Comparison of ENCODE assay signal across 15 cellular contexts in the genomic region with DNA sequence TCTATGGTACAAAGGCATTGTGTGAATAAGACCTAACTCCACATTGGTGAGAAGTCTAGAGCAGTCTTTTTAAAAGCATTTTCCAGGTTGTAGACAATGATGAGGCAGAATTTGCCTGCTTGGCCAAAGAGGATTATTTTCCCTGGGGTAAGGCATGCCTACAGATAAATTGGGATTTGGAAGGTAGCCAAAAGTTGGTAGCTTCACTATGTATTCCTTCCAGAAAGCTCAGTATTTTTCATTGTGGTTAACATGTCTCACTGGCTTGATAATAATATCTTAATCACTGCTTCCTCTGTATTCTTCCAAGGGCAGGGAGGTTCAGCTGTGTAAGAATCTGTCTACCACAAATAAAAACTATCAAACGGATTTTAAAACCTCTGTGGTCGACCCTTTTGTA.
"Had no signal": no experiment of that assay in that cellular context is flagged by ENCODE, and none has a peak within 500 bp of the region (broad histone marks: within the 10 kb centered on the region; RNA-seq: fewer than 3 reads in every experiment).

No MANE protein-coding gene starts in this region.

- H3K4me3 ChIP-seq: gastrocnemius medialis, heart left ventricle, lower lobe of right lung, prostate gland had no signal

- ATAC-seq: activated naive CD4-positive, alpha-beta T cell treated with anti-CD3 and anti-CD28 coated beads, Interleukin-2, amount 50 U/mL, for 72 hours; activated T-cell treated with anti-CD3 and anti-CD28 coated beads, Interleukin-2, amount 50 U/mL, for 72 hours; gastrocnemius medialis; heart left ventricle; left cardiac atrium; lower lobe of right lung; right cardiac atrium; stimulated activated naive CD8-positive, alpha-beta T cell treated with anti-CD3 and anti-CD28 coated beads, Interleukin-15, amount 100 ng/mL, for 72 hours had no signal

- H3K9me3 ChIP-seq: gastrocnemius medialis, prostate gland had no signal

- DNase-seq: activated CD4-positive, alpha-beta T cell treated with anti-CD3 and anti-CD28 coated beads, Interleukin-2, amount 10 ng/mL, durations not matched to agents 7 days and 5 days; activated CD8-positive, alpha-beta memory T cell treated with anti-CD3 and anti-CD28 coated beads, Interleukin-2, amount 50 U/mL, for 48 hours; activated gamma-delta T cell; activated T-cell treated with anti-CD3 and anti-CD28 coated beads, Interleukin-2, amount 50 U/mL, for 72 hours; gastrocnemius medialis; heart left ventricle; left cardiac atrium; lower lobe of right lung; nephron progenitor cell; right cardiac atrium; small intestine; stimulated activated naive CD8-positive, alpha-beta T cell treated with anti-CD3 and anti-CD28 coated beads, Interleukin-15, amount 100 ng/mL, for 72 hours had no signal

- H3K27ac ChIP-seq: epithelial cell of prostate, gastrocnemius medialis, heart left ventricle, lower lobe of right lung, prostate gland had no signal

- H3K4me1 ChIP-seq: gastrocnemius medialis, heart left ventricle, lower lobe of right lung, prostate gland had no signal

- H3K36me3 ChIP-seq: gastrocnemius medialis, heart left ventricle, lower lobe of right lung, prostate gland had no signal

- H3K27me3 ChIP-seq: gastrocnemius medialis, heart left ventricle had no signal
